Comparison of ENCODE assay signal across 1 cellular context in genomic region chr11:126664643-126665042, GRCh38.
TF ChIP-seq lines count a peak whose summit lies in the region.

No MANE protein-coding gene starts in this region.

TF ChIP-seq in GM12878, 131 proteins besides CTCF, POLR2A, EP300 and RAD21 (continued from another document):
- TF ChIP-seq ZBTB40 (IDR thresholded peaks at IDR 0.05; ENCODE audit: borderline replicate concordance) (no peak), MYB (IDR thresholded peaks at IDR 0.05; ENCODE audit: borderline replicate concordance, low read depth, low read length) (no peak), SMC3 (IDR thresholded peaks at IDR 0.05; ENCODE audit: borderline replicate concordance, low read length) (no peak), NKRF (conservative IDR thresholded peaks at IDR 0.05) (no peak), PML (IDR thresholded peaks at IDR 0.05; ENCODE audit: low read length) (no peak), NFIC (IDR thresholded peaks at IDR 0.05; ENCODE audit: low read depth, low read length) (no peak), MTA2 (IDR thresholded peaks at IDR 0.05; ENCODE audit: low read depth) (no peak)
